15 cellular contexts compared by ENCODE assay signal in genomic region chr11:122663764-122664163, GRCh38. TPM values are rescaled to one million over a fixed set of nuclear protein-coding genes. Genes with fewer than 3 reads are reported as not detected.
A peak's percentile ranks its signal among the peaks of the same experiment; 100 is the strongest.
DNase-seq lines count a peak whose midpoint lies in the region; ATAC-seq, FAIRE-seq and TF ChIP-seq lines count a peak whose summit lies in the region.
"Had no signal": no experiment of that assay in that cellular context is flagged by ENCODE, and none has a peak within 500 bp of the region (broad histone marks: within the 10 kb centered on the region; RNA-seq: fewer than 3 reads in every experiment).

No MANE protein-coding gene starts in this region.

- H3K9me3 ChIP-seq in GM23248 (ENCODE audit: low read depth) (no peaks in the 10 kb centered on the region), WERI-Rb-1 (ENCODE audit: severe bottlenecking) (peaks cover 5% of the 10 kb centered on the region)
- H3K9me3 ChIP-seq: Peyer's patch had no signal

- peaks cover 95% of the 10 kb centered on the region for H3K79me2 ChIP-seq in GM23248 (ENCODE audit: insufficient read depth)

- no peak overlapping the region for H3K4me2 ChIP-seq in GM23248 (ENCODE audit: unreplicated experiment)

- peak; percentile 66 for FAIRE-seq in bronchial epithelial cell (lab: Jason Lieb, UNC)
- FAIRE-seq: urothelium cell line had no signal

- no peak overlapping the region for H2AFZ ChIP-seq in GM23248

- no peak for TF ChIP-seq CTCF in bronchial epithelial cell (IDR thresholded peaks at IDR 0.05; ENCODE audit: insufficient read depth, low read length, severe bottlenecking)
- no peak for TF ChIP-seq CTCF in WERI-Rb-1 (IDR thresholded peaks at IDR 0.05; ENCODE audit: low read depth, low read length)

- in situ Hi-C loops in GM23248 (cut with MboI) = no loop called here

- WGBS in GM23248 (ENCODE audit: low coverage in 1 of 2, low lambda C conversion rate in 2 of 2, missing lambda C conversion rate in 2 of 2), 2 experiments = 56 to 63% methylated on average over 4 of the region's 4 CpGs

- H3K27ac ChIP-seq in GM23248 (no peak overlapping the region), WERI-Rb-1 (no peak overlapping the region)
- H3K27ac ChIP-seq: epithelial cell of prostate, Peyer's patch, VCaP had no signal

- no peak overlapping the region for H3K4me3 ChIP-seq in GM23248
- no peak overlapping the region for H3K4me3 ChIP-seq in bronchial epithelial cell (ENCODE audit: low read depth, low read length)
- H3K4me3 ChIP-seq in WERI-Rb-1 (ENCODE audit: low read depth, low read length) = no peak overlapping the region
- H3K4me3 ChIP-seq: Peyer's patch had no signal

- H3K36me3 ChIP-seq in GM23248 (ENCODE audit: low read depth) (no peaks in the 10 kb centered on the region), bronchial epithelial cell (ENCODE audit: control insufficient read depth, insufficient read depth, low read length) (no peaks in the 10 kb centered on the region), WERI-Rb-1 (no peaks in the 10 kb centered on the region)
- H3K36me3 ChIP-seq: Peyer's patch had no signal

- H4K20me1 ChIP-seq in GM23248 (ENCODE audit: insufficient read depth) = no peaks in the 10 kb centered on the region

- H3K9me2 ChIP-seq in GM23248 (ENCODE audit: insufficient read depth) = no peaks in the 10 kb centered on the region

- DNase-seq in A172 (ENCODE audit: low spot score) (peak; percentile 16), GM23248 (peak; percentile 47), NCI-H2196 treated with DMSO at 0.1 percent for 48 hours (lab: John Stamatoyannopoulos, UW; ENCODE audit: unreplicated experiment) (peak; percentile 32), bronchial epithelial cell (ENCODE audit: low read depth) (no peak), WERI-Rb-1 (no peak)
- DNase-seq in activated CD4-positive, alpha-beta T cell treated with anti-CD3 and anti-CD28 coated beads for 48 hours = no peak
- no peak for DNase-seq in activated CD4-positive, alpha-beta T cell treated with anti-CD3 and anti-CD28 coated beads, Interleukin-2, amount 50 U/mL, for 4 hours
- DNase-seq: activated T-cell treated with anti-CD3 and anti-CD28 coated beads, Interleukin-2, amount 50 U/mL, for 24 hours; NCI-H1930; Peyer's patch had no signal

- H3K27me3 ChIP-seq in GM23248 (replicated peaks; ENCODE audit: insufficient read depth) (no peaks in the 10 kb centered on the region), bronchial epithelial cell (ENCODE audit: control insufficient read depth, insufficient read depth, low read length) (no peaks in the 10 kb centered on the region), WERI-Rb-1 (ENCODE audit: insufficient read depth, low read depth, severe bottlenecking) (peaks cover 90% of the 10 kb centered on the region)
- H3K27me3 ChIP-seq: Peyer's patch had no signal

- ATAC-seq in GM18502 (IDR thresholded peaks at IDR 0.05; ENCODE audit: poor library complexity, unreplicated experiment) = no peak
- ATAC-seq: sciatic nerve had no signal

- peaks cover 36% of the 10 kb centered on the region for H3F3A ChIP-seq in GM23248 (ENCODE audit: insufficient read depth)

- peaks cover 34% of the 10 kb centered on the region for H3K4me1 ChIP-seq in GM23248 (ENCODE audit: insufficient read depth)

- no peak overlapping the region for H3K9ac ChIP-seq in GM23248

RNA-seq across cellular contexts. Expression of gene UBASH3B, which starts 8.2 kb away (rescaled TPM):
- total RNA-seq in A172 (2014; rRNA removed; shearing (Covaris generic)) = 4.0 and 6.9 TPM in 2 replicates
- total RNA-seq in GM23248 (2014; rRNA removed; shearing (Covaris generic)) = 17.7 and 19.7 TPM in 2 replicates
- 13.6 and 15.5 TPM in 2 replicates for polyA plus RNA-seq in GM23248 (2016; fragmentation: Nextera tagmentation; extraction: Ambion mirVana)
- 10.0 and 10.4 TPM in 2 replicates for total RNA-seq in bronchial epithelial cell

Comparison
In these comparisons a context has a peak if more than half of its experiments do, and no peak if none do; other contexts are left out.
1. DNase-seq: peak in A172 (single experiment), GM23248 (single experiment) and NCI-H2196 treated with DMSO at 0.1 percent for 48 hours (single experiment); none in bronchial epithelial cell (single experiment), activated CD4-positive, alpha-beta T cell treated with anti-CD3 and anti-CD28 coated beads for 48 hours (single experiment), WERI-Rb-1 (single experiment) and activated CD4-positive, alpha-beta T cell treated with anti-CD3 and anti-CD28 coated beads, Interleukin-2, amount 50 U/mL, for 4 hours (0 of 2).